Comparison of ENCODE assay signal across 15 cellular contexts in genomic region chr3:173825731-173826130, GRCh38.
DNase-seq lines count a peak whose midpoint lies in the region; FAIRE-seq and TF ChIP-seq lines count a peak whose summit lies in the region.
"Had no signal": no experiment of that assay in that cellular context is flagged by ENCODE, and none has a peak within 500 bp of the region (broad histone marks: within the 10 kb centered on the region; RNA-seq: fewer than 3 reads in every experiment).

No MANE protein-coding gene starts in this region.

- TF ChIP-seq EP300 in esophagus muscularis mucosa (IDR thresholded peaks at IDR 0.05) = no peak

- intact Hi-C loops in esophagus muscularis mucosa (cut with DNase I) = no loop called here
- intact Hi-C loops in left ventricle myocardium inferior (cut with micrococcal nuclease) = no loop called here

- no peak overlapping the region for H3K4me3 ChIP-seq in bronchial epithelial cell (ENCODE audit: low read depth, low read length)
- no peak overlapping the region for H3K4me3 ChIP-seq in retinal pigment epithelial cell (ENCODE audit: low read length)
- no peak overlapping the region for H3K4me3 ChIP-seq in esophagus muscularis mucosa
- H3K4me3 ChIP-seq in left ventricle myocardium inferior = no peak overlapping the region
- H3K4me3 ChIP-seq: BLaER1 treated with 17β-estradiol and CSF1 and Interleukin-3, amounts not matched to agents 10 nM and 100 nM; Peyer's patch had no signal

- no peaks in the 10 kb centered on the region for H3K4me1 ChIP-seq in esophagus muscularis mucosa
- no peaks in the 10 kb centered on the region for H3K4me1 ChIP-seq in left ventricle myocardium inferior
- H3K4me1 ChIP-seq: BLaER1 treated with 17β-estradiol and CSF1 and Interleukin-3, amounts not matched to agents 10 nM and 100 nM; Peyer's patch had no signal

- no peaks in the 10 kb centered on the region for H3K36me3 ChIP-seq in bronchial epithelial cell (ENCODE audit: control insufficient read depth, insufficient read depth, low read length)
- H3K36me3 ChIP-seq in esophagus muscularis mucosa = no peaks in the 10 kb centered on the region
- H3K36me3 ChIP-seq in left ventricle myocardium inferior = no peaks in the 10 kb centered on the region
- H3K36me3 ChIP-seq: BLaER1 treated with 17β-estradiol and CSF1 and Interleukin-3, amounts not matched to agents 10 nM and 100 nM; Peyer's patch had no signal

- TF ChIP-seq POLR2A in esophagus muscularis mucosa (IDR thresholded peaks at IDR 0.05; ENCODE audit: low read depth) = no peak

- no peak for TF ChIP-seq CTCF in bronchial epithelial cell (IDR thresholded peaks at IDR 0.05; ENCODE audit: insufficient read depth, low read length, severe bottlenecking)
- TF ChIP-seq CTCF in retinal pigment epithelial cell (conservative IDR thresholded peaks at IDR 0.05; ENCODE audit: low read depth, low read length) = no peak
- no peak for TF ChIP-seq CTCF in esophagus muscularis mucosa (IDR thresholded peaks at IDR 0.05)
- no peak for TF ChIP-seq CTCF in left ventricle myocardium inferior (IDR thresholded peaks at IDR 0.05; ENCODE audit: borderline replicate concordance)

- WGBS in esophagus muscularis mucosa = 87% methylated on average over 1 of the region's 1 CpG

- DNase-seq in EH (ENCODE audit: low read depth) = peak; percentile 23
- peak; percentile 9 for DNase-seq in LHCN-M2 (ENCODE audit: low read depth)
- DNase-seq in bronchial epithelial cell (ENCODE audit: low read depth) = peak; percentile 48
- peak; percentile 40 for DNase-seq in retinal pigment epithelial cell (ENCODE audit: low read depth)
- DNase-seq in esophagus muscularis mucosa (ENCODE audit: extremely low spot score) = no peak
- DNase-seq in left ventricle myocardium inferior = no peak
- no peak for DNase-seq in D341Med (ENCODE audit: low spot score)
- DNase-seq: KG1, NCI-H2029, NCI-H2171 treated with DMSO at 0.1 percent for 48 hours, NCI-H510A, NCI-H82, Peyer's patch, Right ventricle myocardium superior had no signal

- H3K27me3 ChIP-seq in bronchial epithelial cell (ENCODE audit: control insufficient read depth, insufficient read depth, low read length) (no peaks in the 10 kb centered on the region), esophagus muscularis mucosa (no peaks in the 10 kb centered on the region), left ventricle myocardium inferior (ENCODE audit: low read depth) (no peaks in the 10 kb centered on the region)
- H3K27me3 ChIP-seq: BLaER1 treated with 17β-estradiol and CSF1 and Interleukin-3, amounts not matched to agents 10 nM and 100 nM; Peyer's patch had no signal

- FAIRE-seq in bronchial epithelial cell (lab: Jason Lieb, UNC) = no peak

- H3K9me3 ChIP-seq in esophagus muscularis mucosa = no peaks in the 10 kb centered on the region
- no peaks in the 10 kb centered on the region for H3K9me3 ChIP-seq in left ventricle myocardium inferior (replicated peaks)
- H3K9me3 ChIP-seq: BLaER1 treated with 17β-estradiol and CSF1 and Interleukin-3, amounts not matched to agents 10 nM and 100 nM; Peyer's patch had no signal

- no peak overlapping the region for H3K27ac ChIP-seq in esophagus muscularis mucosa (replicated peaks in 1 of 4)
- H3K27ac ChIP-seq in left ventricle myocardium inferior (replicated peaks) = no peak overlapping the region
- H3K27ac ChIP-seq: BLaER1 treated with 17β-estradiol and CSF1 and Interleukin-3, amounts not matched to agents 10 nM and 100 nM; Peyer's patch had no signal

Comparison
In these comparisons a context has a peak if more than half of its experiments do, and no peak if none do; other contexts are left out.
1. DNase-seq: peak in EH (single experiment), LHCN-M2 (single experiment), bronchial epithelial cell (single experiment) and retinal pigment epithelial cell (single experiment); none in esophagus muscularis mucosa (single experiment), left ventricle myocardium inferior (single experiment) and D341Med (single experiment).